Comparison of ENCODE assay signal across 10 cellular contexts in genomic region chr1:31739281-31739853, GRCh38. TPM values are rescaled to one million over a fixed set of nuclear protein-coding genes. Genes with fewer than 3 reads are reported as not detected.
DNase-seq lines count a peak whose midpoint lies in the region; ATAC-seq and TF ChIP-seq lines count a peak whose summit lies in the region.
"Had no signal": no experiment of that assay in that cellular context is flagged by ENCODE, and none has a peak within 500 bp of the region (broad histone marks: within the 10 kb centered on the region; RNA-seq: fewer than 3 reads in every experiment).

No MANE protein-coding gene starts in this region.

- no peaks in the 10 kb centered on the region for H3K36me3 Mint-ChIP-seq in T-helper 17 cell (ENCODE audit: low read depth)
- H3K36me3 Mint-ChIP-seq in activated naive CD4-positive, alpha-beta T cell treated with anti-CD3 and anti-CD28 coated beads, Interleukin-2, amount 50 U/mL, for 72 hours = no peaks in the 10 kb centered on the region
- peaks cover 10% of the 10 kb centered on the region for H3K36me3 Mint-ChIP-seq in neural progenitor cell

- H3K4me3 ChIP-seq in DOHH2 (ENCODE audit: low read length) (no peak overlapping the region), neural progenitor cell (no peak overlapping the region)
- H3K4me3 ChIP-seq: upper lobe of left lung had no signal

- no peaks in the 10 kb centered on the region for H4K20me1 ChIP-seq in DOHH2 (ENCODE audit: control insufficient read depth, insufficient read depth, low read depth, low read length)
- H4K20me1 ChIP-seq in neural progenitor cell (ENCODE audit: low read depth) = no peaks in the 10 kb centered on the region

- TF ChIP-seq CTCF in DOHH2 (IDR thresholded peaks at IDR 0.05; ENCODE audit: low read depth, low read length, poor library complexity, severe bottlenecking) (no peak), neural progenitor cell (IDR thresholded peaks at IDR 0.05) (no peak)

- no peaks in the 10 kb centered on the region for H3K9me3 Mint-ChIP-seq in activated naive CD4-positive, alpha-beta T cell treated with anti-CD3 and anti-CD28 coated beads, Interleukin-2, amount 50 U/mL, for 72 hours
- H3K9me3 Mint-ChIP-seq in neural progenitor cell = no peaks in the 10 kb centered on the region

- H3K4me1 ChIP-seq in DOHH2 (ENCODE audit: control insufficient read depth, low read length) (peaks cover 19% of the 10 kb centered on the region), neural progenitor cell (no peaks in the 10 kb centered on the region)
- H3K4me1 ChIP-seq: upper lobe of left lung had no signal

- H3K27me3 Mint-ChIP-seq in T-helper 17 cell (no peaks in the 10 kb centered on the region), neural progenitor cell (ENCODE audit: insufficient read depth, low read depth) (peaks cover 3% of the 10 kb centered on the region)

- H3K9me3 ChIP-seq in DOHH2 (ENCODE audit: control insufficient read depth, insufficient read depth, low read length) (no peaks in the 10 kb centered on the region), T-helper 17 cell (ENCODE audit: control insufficient read depth, low read length, poor library complexity, severe bottlenecking) (no peaks in the 10 kb centered on the region), neural progenitor cell (ENCODE audit: low read depth) (no peaks in the 10 kb centered on the region)
- H3K9me3 ChIP-seq: upper lobe of left lung had no signal

- H2AFZ ChIP-seq in neural progenitor cell (replicated peaks) = no peak overlapping the region

- peak overlapping the region; percentile 79 for H3K27ac Mint-ChIP-seq in T-helper 17 cell
- peak overlapping the region in 1 of 2 donors; percentile 4 for H3K27ac Mint-ChIP-seq in activated naive CD4-positive, alpha-beta T cell treated with anti-CD3 and anti-CD28 coated beads, Interleukin-2, amount 50 U/mL, for 72 hours
- H3K27ac Mint-ChIP-seq in neural progenitor cell = no peak overlapping the region

- H3K4me1 Mint-ChIP-seq in T-helper 17 cell = peaks cover 25% of the 10 kb centered on the region
- H3K4me1 Mint-ChIP-seq in neural progenitor cell = peaks cover 10% of the 10 kb centered on the region

- H3K27ac ChIP-seq in DOHH2 (ENCODE audit: low read depth, low read length) = no peak overlapping the region
- H3K27ac ChIP-seq in neural progenitor cell = no peak overlapping the region
- H3K27ac ChIP-seq: upper lobe of left lung had no signal

- no peaks in the 10 kb centered on the region for H3K36me3 ChIP-seq in DOHH2 (ENCODE audit: control insufficient read depth, low read length)
- H3K36me3 ChIP-seq in neural progenitor cell = no peaks in the 10 kb centered on the region
- H3K36me3 ChIP-seq: upper lobe of left lung had no signal

- peak overlapping the region; percentile 51 for H3K4me2 ChIP-seq in DOHH2 (ENCODE audit: low read length)
- peak overlapping the region; percentile 2 for H3K4me2 ChIP-seq in neural progenitor cell

- H3K9me2 ChIP-seq in DOHH2 (replicated peaks; ENCODE audit: control insufficient read depth, low read length) = no peaks in the 10 kb centered on the region

- H3K27me3 ChIP-seq in DOHH2 (ENCODE audit: control insufficient read depth, low read length) (peaks cover 2% of the 10 kb centered on the region; the same call in 1 of the 2 replicates), neural progenitor cell (no peaks in the 10 kb centered on the region)
- H3K27me3 ChIP-seq: upper lobe of left lung had no signal

- H3K9ac ChIP-seq in neural progenitor cell = no peak overlapping the region

- H3F3A ChIP-seq in DOHH2 (ENCODE audit: control insufficient read depth, insufficient read depth) (no peaks in the 10 kb centered on the region), neural progenitor cell (ENCODE audit: low read depth) (no peaks in the 10 kb centered on the region)

- H3K79me2 ChIP-seq in DOHH2 (ENCODE audit: control insufficient read depth, low read length) (no peaks in the 10 kb centered on the region), neural progenitor cell (ENCODE audit: low read depth) (no peaks in the 10 kb centered on the region)

- DNase-seq in T-helper 17 cell = peak in 2 of 3 donors; percentile 21 to 24
- peak in 1 of 2 donors; percentile 50 for DNase-seq in activated naive CD4-positive, alpha-beta T cell treated with anti-CD3 and anti-CD28 coated beads, Interleukin-2, amount 50 U/mL, for 72 hours (ENCODE audit: low spot score in 2 of 2)
- peak; percentile 45 for DNase-seq in neural progenitor cell (ENCODE audit: low spot score)
- DNase-seq in SKM-1 treated with dmso at 0.1 percent for 144 hours (lab: John Stamatoyannopoulos, UW; ENCODE audit: unreplicated experiment) = no peak
- DNase-seq in RKO (ENCODE audit: low spot score) = no peak
- DNase-seq in GF-D8 (lab: John Stamatoyannopoulos, UW) = no peak
- DNase-seq: NCI-H2107 had no signal

- ATAC-seq in T-helper 17 cell (peak; percentile 83), HG02852 (IDR thresholded peaks at IDR 0.05; ENCODE audit: unreplicated experiment) (no peak)
- ATAC-seq in activated naive CD4-positive, alpha-beta T cell treated with anti-CD3 and anti-CD28 coated beads, Interleukin-2, amount 50 U/mL, for 72 hours = peak; percentile 60 to 86

- H3K4me3 Mint-ChIP-seq in T-helper 17 cell (peak overlapping the region; percentile 87), neural progenitor cell (no peak overlapping the region)

RNA-seq across cellular contexts. Expression of gene ADGRB2, which starts 24.8 kb away (rescaled TPM):
- total RNA-seq in T-helper 17 cell (1 to 10 TPM; 1.0 to 1.4 TPM), neural progenitor cell (ENCODE audit: low replicate concordance) (7.1 and 21.2 TPM in 2 replicates)
- 1 to 10 TPM in 1 of 2 donors, under 1 TPM in 1; 0.49 to 1.1 TPM for total RNA-seq in activated naive CD4-positive, alpha-beta T cell treated with anti-CD3 and anti-CD28 coated beads, Interleukin-2, amount 50 U/mL, for 72 hours

RNA-seq across cellular contexts. Expression of gene COL16A1, which starts 35.5 kb away (rescaled TPM):
- total RNA-seq in T-helper 17 cell (not detected), neural progenitor cell (ENCODE audit: low replicate concordance) (0.22 and 7.0 TPM in 2 replicates)
- under 1 TPM in 1 of 2 donors, not detected in 1; 0.21 TPM for total RNA-seq in activated naive CD4-positive, alpha-beta T cell treated with anti-CD3 and anti-CD28 coated beads, Interleukin-2, amount 50 U/mL, for 72 hours

Comparison
In these comparisons a context has a peak if more than half of its experiments do, and no peak if none do; other contexts are left out.
1. DNase-seq: peak in T-helper 17 cell (2 of 3) and neural progenitor cell (single experiment); none in SKM-1 treated with dmso at 0.1 percent for 144 hours (single experiment), RKO (single experiment) and GF-D8 (single experiment).